ENCODE assay signal across 2 cellular contexts in the genomic region with DNA sequence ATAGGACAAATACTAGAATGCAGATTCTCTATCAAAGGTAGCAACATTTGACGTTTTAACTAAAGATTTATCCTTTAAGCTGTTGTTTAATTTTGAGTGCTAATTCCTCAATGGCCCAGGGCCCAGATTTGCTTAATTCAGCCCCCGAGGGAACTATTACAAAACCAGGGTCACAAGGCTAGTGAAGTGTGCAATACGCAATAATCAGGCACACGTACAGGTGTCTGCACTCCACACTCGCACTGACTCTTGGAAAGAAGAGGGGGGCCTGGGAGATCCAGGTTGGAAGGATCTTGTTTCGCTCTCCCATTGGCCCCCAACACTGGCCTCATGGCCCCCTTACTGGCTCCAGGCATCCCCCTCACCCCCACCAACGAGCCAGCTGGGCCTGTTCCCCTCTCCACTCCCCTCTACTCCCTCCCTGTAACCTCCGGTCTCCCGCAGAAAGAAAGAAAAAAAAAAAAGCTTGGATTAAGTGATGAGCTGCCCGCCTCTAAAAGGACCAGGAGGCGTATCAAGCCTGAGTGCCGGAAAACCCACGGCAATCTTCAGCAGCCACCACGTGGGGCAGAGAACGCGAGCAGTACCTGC.
TF ChIP-seq lines count a peak whose summit lies in the region.

No MANE protein-coding gene starts in this region.

TF ChIP-seq in SK-N-SH, 30 proteins besides CTCF, POLR2A, EP300 and RAD21 (continued from another document):
- TF ChIP-seq, protein P1, sequence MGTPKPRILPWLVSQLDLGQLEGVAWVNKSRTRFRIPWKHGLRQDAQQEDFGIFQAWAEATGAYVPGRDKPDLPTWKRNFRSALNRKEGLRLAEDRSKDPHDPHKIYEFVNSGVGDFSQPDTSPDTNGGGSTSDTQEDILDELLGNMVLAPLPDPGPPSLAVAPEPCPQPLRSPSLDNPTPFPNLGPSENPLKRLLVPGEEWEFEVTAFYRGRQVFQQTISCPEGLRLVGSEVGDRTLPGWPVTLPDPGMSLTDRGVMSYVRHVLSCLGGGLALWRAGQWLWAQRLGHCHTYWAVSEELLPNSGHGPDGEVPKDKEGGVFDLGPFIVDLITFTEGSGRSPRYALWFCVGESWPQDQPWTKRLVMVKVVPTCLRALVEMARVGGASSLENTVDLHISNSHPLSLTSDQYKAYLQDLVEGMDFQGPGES (IDR thresholded peaks at IDR 0.05; ENCODE audit: low read depth, low read length): no peak
- no peak for TF ChIP-seq TAF1 (IDR thresholded peaks at IDR 0.05; ENCODE audit: borderline replicate concordance, low read depth, low read length)
- TF ChIP-seq MEF2A (IDR thresholded peaks at IDR 0.05; ENCODE audit: borderline replicate concordance, low read depth): no peak
- TF ChIP-seq RXRA (IDR thresholded peaks at IDR 0.05; ENCODE audit: borderline replicate concordance, low read depth): no peak
- TF ChIP-seq FOXJ3 (CRISPR knock-in tag; IDR thresholded peaks at IDR 0.05): no peak
- no peak for TF ChIP-seq RCOR1 (IDR thresholded peaks at IDR 0.05; ENCODE audit: low read length)
- no peak for TF ChIP-seq RFX5 (IDR thresholded peaks at IDR 0.05; ENCODE audit: low read length)

TF ChIP-seq in SK-N-SH treated with all-trans-retinoic acid at 6 μM for 48 hours, 23 proteins besides CTCF, POLR2A, EP300 and RAD21 (continued from another document):
- TF ChIP-seq, protein P2, sequence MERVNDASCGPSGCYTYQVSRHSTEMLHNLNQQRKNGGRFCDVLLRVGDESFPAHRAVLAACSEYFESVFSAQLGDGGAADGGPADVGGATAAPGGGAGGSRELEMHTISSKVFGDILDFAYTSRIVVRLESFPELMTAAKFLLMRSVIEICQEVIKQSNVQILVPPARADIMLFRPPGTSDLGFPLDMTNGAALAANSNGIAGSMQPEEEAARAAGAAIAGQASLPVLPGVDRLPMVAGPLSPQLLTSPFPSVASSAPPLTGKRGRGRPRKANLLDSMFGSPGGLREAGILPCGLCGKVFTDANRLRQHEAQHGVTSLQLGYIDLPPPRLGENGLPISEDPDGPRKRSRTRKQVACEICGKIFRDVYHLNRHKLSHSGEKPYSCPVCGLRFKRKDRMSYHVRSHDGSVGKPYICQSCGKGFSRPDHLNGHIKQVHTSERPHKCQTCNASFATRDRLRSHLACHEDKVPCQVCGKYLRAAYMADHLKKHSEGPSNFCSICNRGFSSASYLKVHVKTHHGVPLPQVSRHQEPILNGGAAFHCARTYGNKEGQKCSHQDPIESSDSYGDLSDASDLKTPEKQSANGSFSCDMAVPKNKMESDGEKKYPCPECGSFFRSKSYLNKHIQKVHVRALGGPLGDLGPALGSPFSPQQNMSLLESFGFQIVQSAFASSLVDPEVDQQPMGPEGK (CRISPR knock-in tag; IDR thresholded peaks at IDR 0.05; ENCODE audit: borderline replicate concordance): no peak
- no peak for TF ChIP-seq ZC3H10 (CRISPR knock-in tag; IDR thresholded peaks at IDR 0.05)
- TF ChIP-seq TOX (CRISPR knock-in tag; IDR thresholded peaks at IDR 0.05; ENCODE audit: borderline replicate concordance): no peak
- no peak for TF ChIP-seq ARNTL (CRISPR knock-in tag; IDR thresholded peaks at IDR 0.05; ENCODE audit: borderline replicate concordance, low read depth)
- TF ChIP-seq, protein P3, sequence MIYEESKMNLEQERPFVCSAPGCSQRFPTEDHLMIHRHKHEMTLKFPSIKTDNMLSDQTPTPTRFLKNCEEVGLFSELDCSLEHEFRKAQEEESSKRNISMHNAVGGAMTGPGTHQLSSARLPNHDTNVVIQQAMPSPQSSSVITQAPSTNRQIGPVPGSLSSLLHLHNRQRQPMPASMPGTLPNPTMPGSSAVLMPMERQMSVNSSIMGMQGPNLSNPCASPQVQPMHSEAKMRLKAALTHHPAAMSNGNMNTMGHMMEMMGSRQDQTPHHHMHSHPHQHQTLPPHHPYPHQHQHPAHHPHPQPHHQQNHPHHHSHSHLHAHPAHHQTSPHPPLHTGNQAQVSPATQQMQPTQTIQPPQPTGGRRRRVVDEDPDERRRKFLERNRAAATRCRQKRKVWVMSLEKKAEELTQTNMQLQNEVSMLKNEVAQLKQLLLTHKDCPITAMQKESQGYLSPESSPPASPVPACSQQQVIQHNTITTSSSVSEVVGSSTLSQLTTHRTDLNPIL (CRISPR knock-in tag; IDR thresholded peaks at IDR 0.05; ENCODE audit: low read depth): no peak
- no peak for TF ChIP-seq RARB (CRISPR knock-in tag; IDR thresholded peaks at IDR 0.05)
- TF ChIP-seq ESRRG (CRISPR knock-in tag; IDR thresholded peaks at IDR 0.05): no peak
- no peak for TF ChIP-seq ZNF8 (CRISPR knock-in tag; IDR thresholded peaks at IDR 0.05)
- no peak for TF ChIP-seq OSR1 (CRISPR knock-in tag; IDR thresholded peaks at IDR 0.05)
